1 cellular context compared by ENCODE assay signal in the genomic region with DNA sequence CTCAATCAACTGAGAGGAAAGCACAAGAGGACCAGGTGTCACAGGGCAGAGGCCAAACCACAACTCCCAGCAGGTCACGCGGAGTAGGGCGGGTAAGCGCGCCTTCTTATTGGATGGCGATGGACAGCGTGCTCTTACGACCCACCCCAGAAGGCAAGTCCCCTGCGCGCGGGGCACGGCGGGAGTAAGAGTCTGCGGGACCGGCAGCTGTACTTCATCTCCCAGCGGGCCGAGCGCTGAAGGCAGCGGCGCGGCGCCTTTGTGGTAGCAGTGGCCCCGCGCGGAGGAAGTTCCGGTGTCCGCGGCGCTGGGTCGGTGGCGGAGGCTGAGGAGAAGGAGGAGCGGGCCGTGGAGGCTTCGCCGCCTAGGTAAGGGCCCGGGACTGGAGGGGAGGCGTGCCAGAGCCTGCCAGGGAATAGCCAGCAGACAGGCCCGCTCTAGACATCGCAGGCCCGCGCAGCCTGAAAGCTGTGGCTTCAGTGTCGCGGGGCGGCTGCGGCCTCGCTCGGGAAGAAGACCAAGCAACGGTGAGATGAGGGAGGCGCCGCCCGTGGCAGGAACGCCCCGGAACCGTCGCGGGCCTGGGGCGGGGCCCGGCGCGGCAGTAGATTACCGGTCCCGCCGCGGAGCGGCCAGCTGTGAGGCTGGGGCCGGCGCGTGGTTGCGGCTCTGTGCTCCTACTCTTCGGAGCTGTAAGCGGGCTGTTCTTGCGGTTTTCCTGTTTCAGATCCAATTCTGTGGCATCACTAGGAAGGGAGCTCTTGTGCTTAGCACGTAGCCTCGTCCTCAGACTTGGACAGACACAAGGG.
TF ChIP-seq lines count a peak whose summit lies in the region.

A gene with protein sequence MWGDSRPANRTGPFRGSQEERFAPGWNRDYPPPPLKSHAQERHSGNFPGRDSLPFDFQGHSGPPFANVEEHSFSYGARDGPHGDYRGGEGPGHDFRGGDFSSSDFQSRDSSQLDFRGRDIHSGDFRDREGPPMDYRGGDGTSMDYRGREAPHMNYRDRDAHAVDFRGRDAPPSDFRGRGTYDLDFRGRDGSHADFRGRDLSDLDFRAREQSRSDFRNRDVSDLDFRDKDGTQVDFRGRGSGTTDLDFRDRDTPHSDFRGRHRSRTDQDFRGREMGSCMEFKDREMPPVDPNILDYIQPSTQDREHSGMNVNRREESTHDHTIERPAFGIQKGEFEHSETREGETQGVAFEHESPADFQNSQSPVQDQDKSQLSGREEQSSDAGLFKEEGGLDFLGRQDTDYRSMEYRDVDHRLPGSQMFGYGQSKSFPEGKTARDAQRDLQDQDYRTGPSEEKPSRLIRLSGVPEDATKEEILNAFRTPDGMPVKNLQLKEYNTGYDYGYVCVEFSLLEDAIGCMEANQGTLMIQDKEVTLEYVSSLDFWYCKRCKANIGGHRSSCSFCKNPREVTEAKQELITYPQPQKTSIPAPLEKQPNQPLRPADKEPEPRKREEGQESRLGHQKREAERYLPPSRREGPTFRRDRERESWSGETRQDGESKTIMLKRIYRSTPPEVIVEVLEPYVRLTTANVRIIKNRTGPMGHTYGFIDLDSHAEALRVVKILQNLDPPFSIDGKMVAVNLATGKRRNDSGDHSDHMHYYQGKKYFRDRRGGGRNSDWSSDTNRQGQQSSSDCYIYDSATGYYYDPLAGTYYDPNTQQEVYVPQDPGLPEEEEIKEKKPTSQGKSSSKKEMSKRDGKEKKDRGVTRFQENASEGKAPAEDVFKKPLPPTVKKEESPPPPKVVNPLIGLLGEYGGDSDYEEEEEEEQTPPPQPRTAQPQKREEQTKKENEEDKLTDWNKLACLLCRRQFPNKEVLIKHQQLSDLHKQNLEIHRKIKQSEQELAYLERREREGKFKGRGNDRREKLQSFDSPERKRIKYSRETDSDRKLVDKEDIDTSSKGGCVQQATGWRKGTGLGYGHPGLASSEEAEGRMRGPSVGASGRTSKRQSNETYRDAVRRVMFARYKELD (plus strand): TSS at position 293 of the 809 bp plus-strand sequence. CDS start 22,492 bp downstream, outside the sequence.

TF ChIP-seq in HepG2, 621 proteins besides CTCF, POLR2A, EP300 and RAD21 (continued from another document and continues in another):
- TF ChIP-seq, protein P1, sequence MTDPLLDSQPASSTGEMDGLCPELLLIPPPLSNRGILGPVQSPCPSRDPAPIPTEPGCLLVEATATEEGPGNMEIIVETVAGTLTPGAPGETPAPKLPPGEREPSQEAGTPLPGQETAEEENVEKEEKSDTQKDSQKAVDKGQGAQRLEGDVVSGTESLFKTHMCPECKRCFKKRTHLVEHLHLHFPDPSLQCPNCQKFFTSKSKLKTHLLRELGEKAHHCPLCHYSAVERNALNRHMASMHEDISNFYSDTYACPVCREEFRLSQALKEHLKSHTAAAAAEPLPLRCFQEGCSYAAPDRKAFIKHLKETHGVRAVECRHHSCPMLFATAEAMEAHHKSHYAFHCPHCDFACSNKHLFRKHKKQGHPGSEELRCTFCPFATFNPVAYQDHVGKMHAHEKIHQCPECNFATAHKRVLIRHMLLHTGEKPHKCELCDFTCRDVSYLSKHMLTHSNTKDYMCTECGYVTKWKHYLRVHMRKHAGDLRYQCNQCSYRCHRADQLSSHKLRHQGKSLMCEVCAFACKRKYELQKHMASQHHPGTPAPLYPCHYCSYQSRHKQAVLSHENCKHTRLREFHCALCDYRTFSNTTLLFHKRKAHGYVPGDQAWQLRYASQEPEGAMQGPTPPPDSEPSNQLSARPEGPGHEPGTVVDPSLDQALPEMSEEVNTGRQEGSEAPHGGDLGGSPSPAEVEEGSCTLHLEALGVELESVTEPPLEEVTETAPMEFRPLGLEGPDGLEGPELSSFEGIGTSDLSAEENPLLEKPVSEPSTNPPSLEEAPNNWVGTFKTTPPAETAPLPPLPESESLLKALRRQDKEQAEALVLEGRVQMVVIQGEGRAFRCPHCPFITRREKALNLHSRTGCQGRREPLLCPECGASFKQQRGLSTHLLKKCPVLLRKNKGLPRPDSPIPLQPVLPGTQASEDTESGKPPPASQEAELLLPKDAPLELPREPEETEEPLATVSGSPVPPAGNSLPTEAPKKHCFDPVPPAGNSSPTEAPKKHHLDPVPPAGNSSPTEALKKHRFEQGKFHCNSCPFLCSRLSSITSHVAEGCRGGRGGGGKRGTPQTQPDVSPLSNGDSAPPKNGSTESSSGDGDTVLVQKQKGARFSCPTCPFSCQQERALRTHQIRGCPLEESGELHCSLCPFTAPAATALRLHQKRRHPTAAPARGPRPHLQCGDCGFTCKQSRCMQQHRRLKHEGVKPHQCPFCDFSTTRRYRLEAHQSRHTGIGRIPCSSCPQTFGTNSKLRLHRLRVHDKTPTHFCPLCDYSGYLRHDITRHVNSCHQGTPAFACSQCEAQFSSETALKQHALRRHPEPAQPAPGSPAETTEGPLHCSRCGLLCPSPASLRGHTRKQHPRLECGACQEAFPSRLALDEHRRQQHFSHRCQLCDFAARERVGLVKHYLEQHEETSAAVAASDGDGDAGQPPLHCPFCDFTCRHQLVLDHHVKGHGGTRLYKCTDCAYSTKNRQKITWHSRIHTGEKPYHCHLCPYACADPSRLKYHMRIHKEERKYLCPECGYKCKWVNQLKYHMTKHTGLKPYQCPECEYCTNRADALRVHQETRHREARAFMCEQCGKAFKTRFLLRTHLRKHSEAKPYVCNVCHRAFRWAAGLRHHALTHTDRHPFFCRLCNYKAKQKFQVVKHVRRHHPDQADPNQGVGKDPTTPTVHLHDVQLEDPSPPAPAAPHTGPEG (CRISPR knock-in tag; IDR thresholded peaks at IDR 0.05), result 0 out of 2 replicates have a peak, but pooled peaks have one; percentile 51
- TF ChIP-seq NCOA1 (CRISPR knock-in tag; IDR thresholded peaks at IDR 0.05) (peak; percentile 91; the same call in 1 of the 2 replicates), ZNF792 (CRISPR knock-in tag; IDR thresholded peaks at IDR 0.05) (peak; percentile 78), EED (CRISPR knock-in tag; IDR thresholded peaks at IDR 0.05) (no peak; the same call in 1 of the 2 replicates), ZNF432 (CRISPR knock-in tag; IDR thresholded peaks at IDR 0.05; ENCODE audit: borderline replicate concordance) (no peak), TCF7L2 (IDR thresholded peaks at IDR 0.05; ENCODE audit: low read depth, low read length) (no peak), NONO (IDR thresholded peaks at IDR 0.05) (no peak), NONO (CRISPR knock-in tag; conservative IDR thresholded peaks at IDR 0.05) (peak; percentile 92), ATAD3A (CRISPR knock-in tag; IDR thresholded peaks at IDR 0.05) (no peak), ZNF772 (CRISPR knock-in tag; IDR thresholded peaks at IDR 0.05) (no peak; the same call in 1 of the 2 replicates), ZNF335 (CRISPR knock-in tag; IDR thresholded peaks at IDR 0.05) (peak; percentile 88; the same call in 1 of the 2 replicates), GTF2F1 (IDR thresholded peaks at IDR 0.05; ENCODE audit: low read length) (no peak), DR1 (CRISPR knock-in tag; IDR thresholded peaks at IDR 0.05) (peak; percentile 85), GLI4 (CRISPR knock-in tag; IDR thresholded peaks at IDR 0.05; ENCODE audit: borderline replicate concordance) (no peak), RBM39 (IDR thresholded peaks at IDR 0.05; ENCODE audit: low read depth, low read length, poor library complexity, severe bottlenecking) (peak; percentile 88), ZNF333 (CRISPR knock-in tag; IDR thresholded peaks at IDR 0.05; ENCODE audit: borderline replicate concordance) (peak; percentile 89), ATF7 (IDR thresholded peaks at IDR 0.05) (no peak), ATF7 (CRISPR knock-in tag; IDR thresholded peaks at IDR 0.05) (0 out of 2 replicates have a peak, but pooled peaks have one; percentile 33), ZFX (CRISPR knock-in tag; IDR thresholded peaks at IDR 0.05; ENCODE audit: low read depth) (peak; percentile 99), IKZF4 (CRISPR knock-in tag; IDR thresholded peaks at IDR 0.05; ENCODE audit: borderline replicate concordance, low read depth, not compliant biosample characterization) (no peak), ZNF615 (CRISPR knock-in tag; IDR thresholded peaks at IDR 0.05; ENCODE audit: borderline replicate concordance) (no peak), ZNF496 (CRISPR knock-in tag; IDR thresholded peaks at IDR 0.05; ENCODE audit: insufficient replicate concordance) (no peak), ZNF720 (CRISPR knock-in tag; IDR thresholded peaks at IDR 0.05) (no peak), FOXK2 (IDR thresholded peaks at IDR 0.05) (peak; percentile 57; the same call in 1 of the 2 replicates), NR2C2 (CRISPR knock-in tag; IDR thresholded peaks at IDR 0.05; ENCODE audit: borderline replicate concordance) (peak; percentile 96), KDM5B (CRISPR knock-in tag; IDR thresholded peaks at IDR 0.05; ENCODE audit: borderline replicate concordance) (peak; percentile 93), ZNF761 (CRISPR knock-in tag; conservative IDR thresholded peaks at IDR 0.05) (no peak), SPEN (CRISPR knock-in tag; IDR thresholded peaks at IDR 0.05; ENCODE audit: low read depth) (peak; percentile 74), SIX1 (CRISPR knock-in tag; IDR thresholded peaks at IDR 0.05; ENCODE audit: borderline replicate concordance) (no peak), NFIB (CRISPR knock-in tag; IDR thresholded peaks at IDR 0.05; ENCODE audit: borderline replicate concordance) (no peak)
- TF ChIP-seq, protein P2, sequence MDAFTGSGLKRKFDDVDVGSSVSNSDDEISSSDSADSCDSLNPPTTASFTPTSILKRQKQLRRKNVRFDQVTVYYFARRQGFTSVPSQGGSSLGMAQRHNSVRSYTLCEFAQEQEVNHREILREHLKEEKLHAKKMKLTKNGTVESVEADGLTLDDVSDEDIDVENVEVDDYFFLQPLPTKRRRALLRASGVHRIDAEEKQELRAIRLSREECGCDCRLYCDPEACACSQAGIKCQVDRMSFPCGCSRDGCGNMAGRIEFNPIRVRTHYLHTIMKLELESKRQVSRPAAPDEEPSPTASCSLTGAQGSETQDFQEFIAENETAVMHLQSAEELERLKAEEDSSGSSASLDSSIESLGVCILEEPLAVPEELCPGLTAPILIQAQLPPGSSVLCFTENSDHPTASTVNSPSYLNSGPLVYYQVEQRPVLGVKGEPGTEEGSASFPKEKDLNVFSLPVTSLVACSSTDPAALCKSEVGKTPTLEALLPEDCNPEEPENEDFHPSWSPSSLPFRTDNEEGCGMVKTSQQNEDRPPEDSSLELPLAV (CRISPR knock-in tag; conservative IDR thresholded peaks at IDR 0.05; ENCODE audit: low read depth), result no peak
- TF ChIP-seq, protein P3, sequence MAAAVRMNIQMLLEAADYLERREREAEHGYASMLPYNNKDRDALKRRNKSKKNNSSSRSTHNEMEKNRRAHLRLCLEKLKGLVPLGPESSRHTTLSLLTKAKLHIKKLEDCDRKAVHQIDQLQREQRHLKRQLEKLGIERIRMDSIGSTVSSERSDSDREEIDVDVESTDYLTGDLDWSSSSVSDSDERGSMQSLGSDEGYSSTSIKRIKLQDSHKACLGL (CRISPR knock-in tag; IDR thresholded peaks at IDR 0.05), result peak; percentile 95
- TF ChIP-seq, protein P4, sequence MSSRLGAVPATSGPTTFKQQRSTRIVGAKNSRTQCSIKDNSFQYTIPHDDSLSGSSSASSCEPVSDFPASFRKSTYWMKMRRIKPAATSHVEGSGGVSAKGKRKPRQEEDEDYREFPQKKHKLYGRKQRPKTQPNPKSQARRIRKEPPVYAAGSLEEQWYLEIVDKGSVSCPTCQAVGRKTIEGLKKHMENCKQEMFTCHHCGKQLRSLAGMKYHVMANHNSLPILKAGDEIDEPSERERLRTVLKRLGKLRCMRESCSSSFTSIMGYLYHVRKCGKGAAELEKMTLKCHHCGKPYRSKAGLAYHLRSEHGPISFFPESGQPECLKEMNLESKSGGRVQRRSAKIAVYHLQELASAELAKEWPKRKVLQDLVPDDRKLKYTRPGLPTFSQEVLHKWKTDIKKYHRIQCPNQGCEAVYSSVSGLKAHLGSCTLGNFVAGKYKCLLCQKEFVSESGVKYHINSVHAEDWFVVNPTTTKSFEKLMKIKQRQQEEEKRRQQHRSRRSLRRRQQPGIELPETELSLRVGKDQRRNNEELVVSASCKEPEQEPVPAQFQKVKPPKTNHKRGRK (CRISPR knock-in tag; IDR thresholded peaks at IDR 0.05), result no peak
- TF ChIP-seq, protein P5, sequence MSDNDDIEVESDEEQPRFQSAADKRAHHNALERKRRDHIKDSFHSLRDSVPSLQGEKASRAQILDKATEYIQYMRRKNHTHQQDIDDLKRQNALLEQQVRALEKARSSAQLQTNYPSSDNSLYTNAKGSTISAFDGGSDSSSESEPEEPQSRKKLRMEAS (IDR thresholded peaks at IDR 0.05), result peak; percentile 64
- TF ChIP-seq, protein P6, sequence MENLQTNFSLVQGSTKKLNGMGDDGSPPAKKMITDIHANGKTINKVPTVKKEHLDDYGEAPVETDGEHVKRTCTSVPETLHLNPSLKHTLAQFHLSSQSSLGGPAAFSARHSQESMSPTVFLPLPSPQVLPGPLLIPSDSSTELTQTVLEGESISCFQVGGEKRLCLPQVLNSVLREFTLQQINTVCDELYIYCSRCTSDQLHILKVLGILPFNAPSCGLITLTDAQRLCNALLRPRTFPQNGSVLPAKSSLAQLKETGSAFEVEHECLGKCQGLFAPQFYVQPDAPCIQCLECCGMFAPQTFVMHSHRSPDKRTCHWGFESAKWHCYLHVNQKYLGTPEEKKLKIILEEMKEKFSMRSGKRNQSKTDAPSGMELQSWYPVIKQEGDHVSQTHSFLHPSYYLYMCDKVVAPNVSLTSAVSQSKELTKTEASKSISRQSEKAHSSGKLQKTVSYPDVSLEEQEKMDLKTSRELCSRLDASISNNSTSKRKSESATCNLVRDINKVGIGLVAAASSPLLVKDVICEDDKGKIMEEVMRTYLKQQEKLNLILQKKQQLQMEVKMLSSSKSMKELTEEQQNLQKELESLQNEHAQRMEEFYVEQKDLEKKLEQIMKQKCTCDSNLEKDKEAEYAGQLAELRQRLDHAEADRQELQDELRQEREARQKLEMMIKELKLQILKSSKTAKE (CRISPR knock-in tag; IDR thresholded peaks at IDR 0.05; ENCODE audit: borderline replicate concordance), result peak; percentile 74
- TF ChIP-seq, protein P7, sequence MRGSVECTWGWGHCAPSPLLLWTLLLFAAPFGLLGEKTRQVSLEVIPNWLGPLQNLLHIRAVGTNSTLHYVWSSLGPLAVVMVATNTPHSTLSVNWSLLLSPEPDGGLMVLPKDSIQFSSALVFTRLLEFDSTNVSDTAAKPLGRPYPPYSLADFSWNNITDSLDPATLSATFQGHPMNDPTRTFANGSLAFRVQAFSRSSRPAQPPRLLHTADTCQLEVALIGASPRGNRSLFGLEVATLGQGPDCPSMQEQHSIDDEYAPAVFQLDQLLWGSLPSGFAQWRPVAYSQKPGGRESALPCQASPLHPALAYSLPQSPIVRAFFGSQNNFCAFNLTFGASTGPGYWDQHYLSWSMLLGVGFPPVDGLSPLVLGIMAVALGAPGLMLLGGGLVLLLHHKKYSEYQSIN (CRISPR knock-in tag; IDR thresholded peaks at IDR 0.05; ENCODE audit: borderline replicate concordance), result no peak
- TF ChIP-seq, protein P8, sequence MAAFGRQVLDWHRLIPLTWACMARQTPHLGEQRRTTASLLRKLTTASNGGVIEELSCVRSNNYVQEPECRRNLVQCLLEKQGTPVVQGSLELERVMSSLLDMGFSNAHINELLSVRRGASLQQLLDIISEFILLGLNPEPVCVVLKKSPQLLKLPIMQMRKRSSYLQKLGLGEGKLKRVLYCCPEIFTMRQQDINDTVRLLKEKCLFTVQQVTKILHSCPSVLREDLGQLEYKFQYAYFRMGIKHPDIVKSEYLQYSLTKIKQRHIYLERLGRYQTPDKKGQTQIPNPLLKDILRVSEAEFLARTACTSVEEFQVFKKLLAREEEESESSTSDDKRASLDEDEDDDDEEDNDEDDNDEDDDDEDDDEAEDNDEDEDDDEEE (CRISPR knock-in tag; IDR thresholded peaks at IDR 0.05), result peak; percentile 22; the same call in 1 of the 2 replicates
